Comparison of ENCODE assay signal across 1 cellular context in genomic region chr16:57479043-57479421, GRCh38.
TF ChIP-seq lines count a peak whose summit lies in the region.

No MANE protein-coding gene starts in this region.

TF ChIP-seq in WTC11, 78 proteins besides CTCF, POLR2A, EP300 and RAD21 (continued from another document):
- 0 out of 2 replicates have a peak, but pooled peaks have one; percentile 63 for TF ChIP-seq ARID4B (CRISPR knock-in tag; IDR thresholded peaks at IDR 0.05; ENCODE audit: borderline replicate concordance)
- TF ChIP-seq FOXK1 (CRISPR knock-in tag; IDR thresholded peaks at IDR 0.05) = no peak
- no peak for TF ChIP-seq ATF6 (CRISPR knock-in tag; IDR thresholded peaks at IDR 0.05)
- TF ChIP-seq PREB (CRISPR knock-in tag; IDR thresholded peaks at IDR 0.05; ENCODE audit: borderline replicate concordance) = no peak
- no peak for TF ChIP-seq ATF1 (CRISPR knock-in tag; IDR thresholded peaks at IDR 0.05)
- TF ChIP-seq ERG (CRISPR knock-in tag; IDR thresholded peaks at IDR 0.05) = no peak
- peak; percentile 65 for TF ChIP-seq MAX (CRISPR knock-in tag; IDR thresholded peaks at IDR 0.05)
- no peak for TF ChIP-seq JUN (CRISPR knock-in tag; IDR thresholded peaks at IDR 0.05)
- no peak for TF ChIP-seq CDX4 (CRISPR knock-in tag; IDR thresholded peaks at IDR 0.05; ENCODE audit: borderline replicate concordance)
- TF ChIP-seq ZNF416 (CRISPR knock-in tag; IDR thresholded peaks at IDR 0.05) = no peak
- TF ChIP-seq ESRRA (CRISPR knock-in tag; IDR thresholded peaks at IDR 0.05; ENCODE audit: borderline replicate concordance) = 0 out of 2 replicates have a peak, but pooled peaks have one; percentile 21
- TF ChIP-seq GTF2I (CRISPR knock-in tag; conservative IDR thresholded peaks at IDR 0.05) = no peak
- no peak for TF ChIP-seq ZMAT4 (CRISPR knock-in tag; IDR thresholded peaks at IDR 0.05)
- TF ChIP-seq KAT7 (CRISPR knock-in tag; IDR thresholded peaks at IDR 0.05; ENCODE audit: borderline replicate concordance) = no peak
- TF ChIP-seq E2F1 (CRISPR knock-in tag; IDR thresholded peaks at IDR 0.05) = no peak
- 0 out of 2 replicates have a peak, but pooled peaks have one; percentile 41 for TF ChIP-seq TEAD1 (CRISPR knock-in tag; IDR thresholded peaks at IDR 0.05)
- no peak for TF ChIP-seq ZNF263 (CRISPR knock-in tag; IDR thresholded peaks at IDR 0.05; ENCODE audit: low read depth)
- TF ChIP-seq RORB (CRISPR knock-in tag; IDR thresholded peaks at IDR 0.05) = no peak
- TF ChIP-seq SMAD4 (CRISPR knock-in tag; IDR thresholded peaks at IDR 0.05) = no peak
- no peak for TF ChIP-seq ZSCAN18 (CRISPR knock-in tag; IDR thresholded peaks at IDR 0.05)
- TF ChIP-seq GRHL2 (CRISPR knock-in tag; IDR thresholded peaks at IDR 0.05; ENCODE audit: insufficient replicate concordance, severe bottlenecking) = no peak
- no peak for TF ChIP-seq NFATC4 (CRISPR knock-in tag; IDR thresholded peaks at IDR 0.05)
- 0 out of 2 replicates have a peak, but pooled peaks have one; percentile 25 for TF ChIP-seq TEAD4 (CRISPR knock-in tag; IDR thresholded peaks at IDR 0.05)
- no peak for TF ChIP-seq MLX (CRISPR knock-in tag; IDR thresholded peaks at IDR 0.05)
- no peak for TF ChIP-seq NR3C1 (CRISPR knock-in tag; conservative IDR thresholded peaks at IDR 0.05; ENCODE audit: low read depth)
- no peak for TF ChIP-seq NR1H2 (CRISPR knock-in tag; IDR thresholded peaks at IDR 0.05)
- TF ChIP-seq ZNF219 (CRISPR knock-in tag; IDR thresholded peaks at IDR 0.05; ENCODE audit: borderline replicate concordance) = peak; percentile 29; the same call in 1 of the 2 replicates
